26 cellular contexts compared by ENCODE assay signal in the genomic region with DNA sequence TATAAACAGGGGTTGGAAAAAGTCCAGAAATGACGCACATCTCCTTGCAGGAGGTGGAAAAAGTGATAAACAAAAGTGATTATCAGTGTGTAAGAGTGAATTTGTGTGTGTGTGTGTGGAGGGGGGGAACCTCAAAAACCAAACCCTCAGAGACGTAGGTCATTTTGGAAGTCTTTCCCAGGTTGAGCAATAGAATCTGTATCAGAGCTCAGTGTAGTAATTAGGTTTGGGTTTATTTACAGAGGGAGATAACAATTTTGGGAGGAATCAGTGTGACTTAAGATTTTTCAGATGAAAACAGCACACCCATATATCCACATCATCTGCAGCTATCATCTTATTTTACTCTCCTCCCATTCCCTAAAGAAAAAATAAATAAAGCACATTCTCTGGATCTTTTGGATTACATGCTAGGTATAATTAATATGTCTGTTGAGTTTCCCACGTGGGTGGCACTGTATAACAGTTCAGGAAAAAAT.
A peak's percentile ranks its signal among the peaks of the same experiment; 100 is the strongest.
DNase-seq lines count a peak whose midpoint lies in the region; ATAC-seq and TF ChIP-seq lines count a peak whose summit lies in the region.
"Had no signal": no experiment of that assay in that cellular context is flagged by ENCODE, and none has a peak within 500 bp of the region (broad histone marks: within the 10 kb centered on the region; RNA-seq: fewer than 3 reads in every experiment).

No MANE protein-coding gene starts in this region.

- 25 to 47% methylated on average over 3 of the region's 3 CpGs for WGBS in thyroid gland, 2 donors

- no peak for TF ChIP-seq CTCF in thyroid gland (IDR thresholded peaks at IDR 0.05)

- peak; percentile 27 to 45 for ATAC-seq in activated T-cell treated with anti-CD3 and anti-CD28 coated beads, Interleukin-2, amount 50 U/mL, for 72 hours (replicated peaks in 1 of 2)
- ATAC-seq in HG02610 (IDR thresholded peaks at IDR 0.05; ENCODE audit: unreplicated experiment) (peak; percentile 6), GM21717 (IDR thresholded peaks at IDR 0.05; ENCODE audit: unreplicated experiment) (no peak)
- ATAC-seq in stimulated activated naive CD8-positive, alpha-beta T cell treated with anti-CD3 and anti-CD28 coated beads, Interleukin-15, Interleukin-2, amounts not matched to agents 100 U/mL and 50 U/mL, for 24 hours: peak; percentile 48
- ATAC-seq: esophagus mucosa, gastrocnemius medialis, HepG2 had no signal

- H3K4me3 ChIP-seq in thyroid gland (replicated peaks in 1 of 3): no peak overlapping the region
- H3K4me3 ChIP-seq: breast epithelium, gastrocnemius medialis, smooth muscle cell, transverse colon had no signal

- H3K4me1 ChIP-seq in thyroid gland: peaks cover 0 to 5% of the 10 kb centered on the region in 2 donors
- H3K4me1 ChIP-seq: breast epithelium, gastrocnemius medialis had no signal

- intact Hi-C loops in thyroid gland (cut with DNase I): no loop called here

- no peaks in the 10 kb centered on the region for H3K36me3 ChIP-seq in thyroid gland
- H3K36me3 ChIP-seq: breast epithelium, gastrocnemius medialis, transverse colon had no signal

- peaks cover 3 to 6% of the 10 kb centered on the region in 2 donors for H3K36me3 Mint-ChIP-seq in activated T-cell treated with anti-CD3 and anti-CD28 coated beads, Interleukin-2, amount 50 U/mL, for 72 hours (ENCODE audit: insufficient read depth in 2 of 2)
- H3K36me3 Mint-ChIP-seq in activated naive CD8-positive, alpha-beta T cell: peaks cover 3% of the 10 kb centered on the region
- H3K36me3 Mint-ChIP-seq: naive B cell had no signal

- H3K27me3 Mint-ChIP-seq in activated T-cell treated with anti-CD3 and anti-CD28 coated beads, Interleukin-2, amount 50 U/mL, for 72 hours (ENCODE audit: low read depth): no peaks in the 10 kb centered on the region
- no peaks in the 10 kb centered on the region for H3K27me3 Mint-ChIP-seq in activated naive CD8-positive, alpha-beta T cell
- H3K27me3 Mint-ChIP-seq: effector memory CD8-positive, alpha-beta T cell had no signal

- peak overlapping the region; percentile 25 for H3K27ac Mint-ChIP-seq in activated T-cell treated with anti-CD3 and anti-CD28 coated beads, Interleukin-2, amount 50 U/mL, for 72 hours
- H3K27ac Mint-ChIP-seq in activated naive CD8-positive, alpha-beta T cell: peak overlapping the region; percentile 90

- H3K27ac ChIP-seq in thyroid gland: no peak overlapping the region
- H3K27ac ChIP-seq: breast epithelium, gastrocnemius medialis, HL-60, transverse colon had no signal

- H3K27me3 ChIP-seq in thyroid gland: no peaks in the 10 kb centered on the region
- H3K27me3 ChIP-seq: breast epithelium, transverse colon had no signal

- no peak for DNase-seq in activated T-cell treated with anti-CD3 and anti-CD28 coated beads, Interleukin-2, amount 50 U/mL, for 72 hours
- DNase-seq in activated T-cell treated with anti-CD3 and anti-CD28 coated beads, Interleukin-2, amount 50 U/mL, for 1 hour: no peak
- DNase-seq in stimulated activated naive CD8-positive, alpha-beta T cell treated with anti-CD3 and anti-CD28 coated beads, Interleukin-15, Interleukin-2, amounts not matched to agents 100 U/mL and 50 U/mL, for 24 hours: no peak
- no peak for DNase-seq in inferior parietal cortex (ENCODE audit: extremely low spot score)
- DNase-seq in thyroid gland: no peak
- DNase-seq: activated CD4-positive, CD25-positive, alpha-beta regulatory T cell treated with anti-CD3 and anti-CD28 coated beads, Interleukin-2, amount 50 U/mL, for 72 hours; activated gamma-delta T cell; amniotic stem cell; effector memory CD8-positive, alpha-beta T cell; gastrocnemius medialis; GOT3; kidney glomerular epithelial cell; mesendoderm; naive B cell; NCI-H1092; stimulated activated CD4-positive, alpha-beta T cell treated with anti-CD3 and anti-CD28 coated beads, Interleukin-2, amount 100 ng/mL, for 48 hours; stimulated activated naive CD4-positive, alpha-beta T cell treated with Interleukin-2 at 50 U/mL for 16 hours; transverse colon had no signal

- H3K4me3 Mint-ChIP-seq in activated T-cell treated with anti-CD3 and anti-CD28 coated beads, Interleukin-2, amount 50 U/mL, for 72 hours: peak overlapping the region; percentile 25 to 71
- peak overlapping the region; percentile 24 for H3K4me3 Mint-ChIP-seq in activated naive CD8-positive, alpha-beta T cell
- H3K4me3 Mint-ChIP-seq: effector memory CD8-positive, alpha-beta T cell had no signal

- no peaks in the 10 kb centered on the region for H3K9me3 ChIP-seq in thyroid gland
- H3K9me3 ChIP-seq: breast epithelium, gastrocnemius medialis, transverse colon had no signal

- H3K4me1 Mint-ChIP-seq in activated T-cell treated with anti-CD3 and anti-CD28 coated beads, Interleukin-2, amount 50 U/mL, for 72 hours (ENCODE audit: low read depth): peaks cover 65% of the 10 kb centered on the region
- peaks cover 62% of the 10 kb centered on the region for H3K4me1 Mint-ChIP-seq in activated naive CD8-positive, alpha-beta T cell (ENCODE audit: low read depth)

- no peak for TF ChIP-seq POLR2A in thyroid gland (IDR thresholded peaks at IDR 0.05)

- H3K9me3 Mint-ChIP-seq in activated T-cell treated with anti-CD3 and anti-CD28 coated beads, Interleukin-2, amount 50 U/mL, for 72 hours: peaks cover 3 to 5% of the 10 kb centered on the region in 2 donors
- H3K9me3 Mint-ChIP-seq in activated naive CD8-positive, alpha-beta T cell (ENCODE audit: low read depth): no peaks in the 10 kb centered on the region
- H3K9me3 Mint-ChIP-seq: effector memory CD8-positive, alpha-beta T cell had no signal
